In the genomic region with DNA sequence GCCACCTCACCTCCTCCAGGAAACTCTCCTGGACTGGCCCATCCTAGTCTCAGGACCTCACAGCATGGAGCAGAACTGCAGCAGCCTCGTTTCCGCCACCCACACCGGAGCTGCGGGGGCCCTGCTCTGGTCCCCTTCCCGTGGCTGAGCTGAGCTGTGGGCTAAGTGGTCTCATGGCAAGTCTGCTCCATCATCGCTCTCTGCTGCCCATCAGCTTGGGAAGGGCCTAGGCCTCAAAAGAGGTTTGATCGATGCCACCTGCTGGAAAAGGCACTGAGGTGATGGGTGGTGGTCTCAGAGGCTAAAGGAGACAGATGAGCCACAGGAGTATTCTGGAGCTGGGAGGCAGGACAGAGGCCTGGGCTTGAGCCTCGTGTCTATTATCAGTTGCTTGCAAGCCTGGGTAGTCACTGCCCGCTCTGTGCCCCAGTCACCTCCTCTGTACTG, we compare ENCODE assay signal across 19 cellular contexts. TPM values are rescaled to one million over a fixed set of nuclear protein-coding genes. Genes with fewer than 3 reads are reported as not detected.
DNase-seq lines count a peak whose midpoint lies in the region; ATAC-seq, FAIRE-seq and TF ChIP-seq lines count a peak whose summit lies in the region.
"Had no signal": no experiment of that assay in that cellular context is flagged by ENCODE, and none has a peak within 500 bp of the region (broad histone marks: within the 10 kb centered on the region; RNA-seq: fewer than 3 reads in every experiment).

No MANE protein-coding gene starts in this region.

- no peak for TF ChIP-seq CTCF in CD8-positive, alpha-beta T cell (IDR thresholded peaks at IDR 0.05)
- TF ChIP-seq CTCF in astrocyte (IDR thresholded peaks at IDR 0.05; ENCODE audit: insufficient read depth, low read depth, low read length) (no peak), neural progenitor cell (IDR thresholded peaks at IDR 0.05) (peak; percentile 16)

- H3F3A ChIP-seq in neural progenitor cell (ENCODE audit: low read depth) = peaks cover 8% of the 10 kb centered on the region

- ATAC-seq in CD8-positive, alpha-beta T cell = no peak
- ATAC-seq in activated T-helper 17 cell treated with anti-CD3 and anti-CD28 coated beads, Interleukin-2, amount 50 U/mL, for 72 hours (replicated peaks) = no peak
- ATAC-seq: activated CD4-positive, CD25-positive, alpha-beta regulatory T cell treated with anti-CD3 and anti-CD28 coated beads, Interleukin-2, amount 50 U/mL, for 24 hours; Right ventricle myocardium inferior; sciatic nerve had no signal

- no peaks in the 10 kb centered on the region for H3K9me3 ChIP-seq in CD8-positive, alpha-beta T cell (ENCODE audit: low read length)
- H3K9me3 ChIP-seq in astrocyte (ENCODE audit: insufficient read depth, low read depth, low read length) = no peaks in the 10 kb centered on the region
- no peaks in the 10 kb centered on the region for H3K9me3 ChIP-seq in neural progenitor cell (ENCODE audit: low read depth)
- H3K9me3 ChIP-seq: BE2C had no signal

- H3K4me3 Mint-ChIP-seq in CD8-positive, alpha-beta T cell = peak overlapping the region; percentile 58
- H3K4me3 Mint-ChIP-seq in astrocyte (ENCODE audit: unreplicated experiment) (peak overlapping the region; percentile 36), neural progenitor cell (no peak overlapping the region)
- no peak overlapping the region for H3K4me3 Mint-ChIP-seq in activated T-helper 17 cell treated with anti-CD3 and anti-CD28 coated beads, Interleukin-2, amount 50 U/mL, for 72 hours
- H3K4me3 Mint-ChIP-seq: activated naive CD8-positive, alpha-beta T cell treated with anti-CD3 and anti-CD28 coated beads, Interleukin-2, amount 10 ng/mL, durations not matched to agents 7 days and 5 days had no signal

- no peak overlapping the region for H2AFZ ChIP-seq in astrocyte (ENCODE audit: low read depth, low read length)
- H2AFZ ChIP-seq in neural progenitor cell (replicated peaks) = no peak overlapping the region

- POLR2A ChIA-PET in CD8-positive, alpha-beta T cell (lab: Charles Lee) = no interaction called here

- no peaks in the 10 kb centered on the region for H3K27me3 Mint-ChIP-seq in CD8-positive, alpha-beta T cell (ENCODE audit: low read depth)
- H3K27me3 Mint-ChIP-seq in astrocyte (ENCODE audit: low read depth, unreplicated experiment) (no peaks in the 10 kb centered on the region), neural progenitor cell (ENCODE audit: insufficient read depth, low read depth) (peaks cover 4% of the 10 kb centered on the region)
- no peaks in the 10 kb centered on the region for H3K27me3 Mint-ChIP-seq in activated T-helper 17 cell treated with anti-CD3 and anti-CD28 coated beads, Interleukin-2, amount 50 U/mL, for 72 hours

- intact Hi-C loops in CD8-positive, alpha-beta T cell (cut with DNase I, micrococcal nuclease) = loop anchor here in 1 of 2 experiments (5.0 kb wide), 1 partner anchor 47 kb away; no protein-coding TSS in a partner anchor

- no peak overlapping the region for H3K4me3 ChIP-seq in CD8-positive, alpha-beta T cell (ENCODE audit: low read depth, low read length)
- no peak overlapping the region for H3K4me3 ChIP-seq in H7 (ENCODE audit: insufficient read depth, low read depth, low read length)
- H3K4me3 ChIP-seq in astrocyte (ENCODE audit: insufficient read depth, low read depth, low read length) = no peak overlapping the region
- H3K4me3 ChIP-seq in neural progenitor cell = no peak overlapping the region

- peaks cover 23% of the 10 kb centered on the region for H3K4me1 ChIP-seq in CD8-positive, alpha-beta T cell (ENCODE audit: insufficient read depth, low read length)
- H3K4me1 ChIP-seq in astrocyte (ENCODE audit: insufficient read depth, low read length) = peaks cover 74% of the 10 kb centered on the region
- H3K4me1 ChIP-seq in neural progenitor cell = no peaks in the 10 kb centered on the region
- H3K4me1 ChIP-seq: BE2C had no signal

- FAIRE-seq in astrocyte (lab: Jason Lieb, UNC) = no peak
- FAIRE-seq: islet of Langerhans had no signal

- no peaks in the 10 kb centered on the region for H3K36me3 ChIP-seq in CD8-positive, alpha-beta T cell (ENCODE audit: insufficient read depth, low read length)
- H3K36me3 ChIP-seq in H7 (replicated peaks; ENCODE audit: control insufficient read depth, insufficient read depth, low read length) (no peaks in the 10 kb centered on the region; the same call in none of the 2 replicates), astrocyte (ENCODE audit: insufficient read depth, low read length) (no peaks in the 10 kb centered on the region), neural progenitor cell (no peaks in the 10 kb centered on the region)
- H3K36me3 ChIP-seq: BE2C had no signal

- H3K4me1 Mint-ChIP-seq in CD8-positive, alpha-beta T cell (ENCODE audit: low read depth) = peaks cover 48% of the 10 kb centered on the region
- peaks cover 54% of the 10 kb centered on the region for H3K4me1 Mint-ChIP-seq in astrocyte (ENCODE audit: low read depth, unreplicated experiment)
- H3K4me1 Mint-ChIP-seq in neural progenitor cell = peaks cover 17% of the 10 kb centered on the region
- H3K4me1 Mint-ChIP-seq in activated T-helper 17 cell treated with anti-CD3 and anti-CD28 coated beads, Interleukin-2, amount 50 U/mL, for 72 hours = peaks cover 13% of the 10 kb centered on the region

- no peaks in the 10 kb centered on the region for H4K20me1 ChIP-seq in astrocyte (ENCODE audit: insufficient read depth, low read length)
- H4K20me1 ChIP-seq in neural progenitor cell (ENCODE audit: low read depth) = peaks cover 4% of the 10 kb centered on the region

- peak overlapping the region; percentile 85 for H3K27ac Mint-ChIP-seq in CD8-positive, alpha-beta T cell
- H3K27ac Mint-ChIP-seq in astrocyte (ENCODE audit: unreplicated experiment) = peak overlapping the region; percentile 66
- peak overlapping the region; percentile 72 for H3K27ac Mint-ChIP-seq in neural progenitor cell
- no peak overlapping the region for H3K27ac Mint-ChIP-seq in activated T-helper 17 cell treated with anti-CD3 and anti-CD28 coated beads, Interleukin-2, amount 50 U/mL, for 72 hours

- no peak for DNase-seq in CD8-positive, alpha-beta T cell
- DNase-seq in H7 (peak; percentile 62), astrocyte (ENCODE audit: low read depth) (no peak), neural progenitor cell (ENCODE audit: low spot score) (peak; percentile 43), substantia nigra (lab: John Stamatoyannopoulos, UW) (no peak), NCI-H526 treated with DMSO at 0.1 percent for 48 hours (lab: John Stamatoyannopoulos, UW) (no peak)
- DNase-seq: activated naive CD8-positive, alpha-beta T cell treated with anti-CD3 and anti-CD28 coated beads, Interleukin-2, amount 10 ng/mL, durations not matched to agents 7 days and 5 days; BE2C; effector CD8-positive, alpha-beta T cell; mesenchymal stem cell; NCI-H1105; NCI-H2171; nucleus accumbens; stimulated activated CD4-positive, alpha-beta T cell treated with anti-CD3 and anti-CD28 coated beads, Interleukin-2, amount 100 ng/mL, for 48 hours had no signal

- CTCF ChIA-PET in CD8-positive, alpha-beta T cell (lab: Charles Lee) = interaction anchor here (1.0 kb wide), 1 partner anchor 61 kb away, joined by 5 read pairs; no protein-coding TSS in a partner anchor

- H3K27ac ChIP-seq in CD8-positive, alpha-beta T cell (ENCODE audit: low read depth, low read length) = no peak overlapping the region
- no peak overlapping the region for H3K27ac ChIP-seq in astrocyte (ENCODE audit: low read depth, low read length)
- no peak overlapping the region for H3K27ac ChIP-seq in neural progenitor cell
- H3K27ac ChIP-seq in substantia nigra (ENCODE audit: low read depth, low read length, poor library complexity, severe bottlenecking) = no peak overlapping the region

- no peaks in the 10 kb centered on the region for H3K9me3 Mint-ChIP-seq in CD8-positive, alpha-beta T cell
- H3K9me3 Mint-ChIP-seq in astrocyte (ENCODE audit: unreplicated experiment) (no peaks in the 10 kb centered on the region), neural progenitor cell (no peaks in the 10 kb centered on the region)
- H3K9me3 Mint-ChIP-seq in activated T-helper 17 cell treated with anti-CD3 and anti-CD28 coated beads, Interleukin-2, amount 50 U/mL, for 72 hours = no peaks in the 10 kb centered on the region
- H3K9me3 Mint-ChIP-seq: activated naive CD8-positive, alpha-beta T cell treated with anti-CD3 and anti-CD28 coated beads, Interleukin-2, amount 10 ng/mL, durations not matched to agents 7 days and 5 days had no signal

- H3K36me3 Mint-ChIP-seq in CD8-positive, alpha-beta T cell = no peaks in the 10 kb centered on the region
- H3K36me3 Mint-ChIP-seq in astrocyte (ENCODE audit: low read depth, unreplicated experiment) = peaks cover 3% of the 10 kb centered on the region
- H3K36me3 Mint-ChIP-seq in neural progenitor cell = no peaks in the 10 kb centered on the region
- peaks cover 11% of the 10 kb centered on the region for H3K36me3 Mint-ChIP-seq in activated T-helper 17 cell treated with anti-CD3 and anti-CD28 coated beads, Interleukin-2, amount 50 U/mL, for 72 hours (ENCODE audit: low read depth)
- H3K36me3 Mint-ChIP-seq: activated naive CD8-positive, alpha-beta T cell treated with anti-CD3 and anti-CD28 coated beads, Interleukin-2, amount 10 ng/mL, durations not matched to agents 7 days and 5 days had no signal

- H3K27me3 ChIP-seq in CD8-positive, alpha-beta T cell (ENCODE audit: insufficient read depth, low read length) = no peaks in the 10 kb centered on the region
- H3K27me3 ChIP-seq in H7 (ENCODE audit: control insufficient read depth, insufficient read depth, low read length) = no peaks in the 10 kb centered on the region
- no peaks in the 10 kb centered on the region for H3K27me3 ChIP-seq in astrocyte (ENCODE audit: insufficient read depth, low read length)
- no peaks in the 10 kb centered on the region for H3K27me3 ChIP-seq in neural progenitor cell
- H3K27me3 ChIP-seq: BE2C had no signal

- no peaks in the 10 kb centered on the region for H3K79me2 ChIP-seq in astrocyte (ENCODE audit: insufficient read depth, low read length)
- H3K79me2 ChIP-seq in neural progenitor cell (ENCODE audit: low read depth) = no peaks in the 10 kb centered on the region

- H3K4me2 ChIP-seq in astrocyte (ENCODE audit: low read length) = no peak overlapping the region
- H3K4me2 ChIP-seq in neural progenitor cell = no peak overlapping the region

- H3K9ac ChIP-seq in astrocyte (ENCODE audit: low read length) (no peak overlapping the region), neural progenitor cell (no peak overlapping the region)

RNA-seq across cellular contexts. Expression of a gene that starts 1.8 kb away (rescaled TPM):
- 10 to 100 TPM; 23.0 to 25.7 TPM for total RNA-seq in CD8-positive, alpha-beta T cell
- total RNA-seq in H7 (2014; rRNA removed; shearing (Covaris generic)) = 28.8 and 34.7 TPM in 2 replicates
- total RNA-seq in astrocyte (23.3 and 30.9 TPM in 2 replicates), neural progenitor cell (ENCODE audit: low replicate concordance) (33.7 and 47.5 TPM in 2 replicates)
- 10 to 100 TPM; 24.2 to 43.2 TPM for total RNA-seq in activated T-helper 17 cell treated with anti-CD3 and anti-CD28 coated beads, Interleukin-2, amount 50 U/mL, for 72 hours

RNA-seq across cellular contexts. Expression of a gene that starts 46.8 kb away (rescaled TPM):
- total RNA-seq in CD8-positive, alpha-beta T cell = 10 to 100 TPM; 28.4 to 35.3 TPM
- total RNA-seq in H7 (2014; rRNA removed; shearing (Covaris generic)) = 17.5 and 28.0 TPM in 2 replicates
- total RNA-seq in astrocyte (44.5 and 46.7 TPM in 2 replicates), neural progenitor cell (ENCODE audit: low replicate concordance) (55.7 and 72.4 TPM in 2 replicates)
- total RNA-seq in activated T-helper 17 cell treated with anti-CD3 and anti-CD28 coated beads, Interleukin-2, amount 50 U/mL, for 72 hours = 10 to 100 TPM; 30.8 to 40.4 TPM

Comparison
In these comparisons a context has a peak if more than half of its experiments do, and no peak if none do; other contexts are left out.
1. DNase-seq: peak in H7 (single experiment) and neural progenitor cell (single experiment); none in CD8-positive, alpha-beta T cell (0 of 7), astrocyte (single experiment), substantia nigra (0 of 49) and NCI-H526 treated with DMSO at 0.1 percent for 48 hours (single experiment).
2. H3K4me3 Mint-ChIP-seq: peak in CD8-positive, alpha-beta T cell (single experiment) and astrocyte (single experiment); none in neural progenitor cell (single experiment) and activated T-helper 17 cell treated with anti-CD3 and anti-CD28 coated beads, Interleukin-2, amount 50 U/mL, for 72 hours (single experiment).